In genomic region chr2:137769406-137769805, GRCh38 we compare ENCODE assay signal across 22 cellular contexts.
DNase-seq lines count a peak whose midpoint lies in the region; TF ChIP-seq lines count a peak whose summit lies in the region.
"Had no signal": no experiment of that assay in that cellular context is flagged by ENCODE, and none has a peak within 500 bp of the region (broad histone marks: within the 10 kb centered on the region; RNA-seq: fewer than 3 reads in every experiment).

No MANE protein-coding gene starts in this region.

- H3K27me3 ChIP-seq in OCI-LY3 (ENCODE audit: low read depth, low read length): no peaks in the 10 kb centered on the region
- no peaks in the 10 kb centered on the region for H3K27me3 ChIP-seq in WERI-Rb-1 (ENCODE audit: insufficient read depth, low read depth, severe bottlenecking)
- H3K27me3 ChIP-seq in suprapubic skin: no peaks in the 10 kb centered on the region

- H3K4me3 ChIP-seq in OCI-LY3 (ENCODE audit: low read length): no peak overlapping the region
- no peak overlapping the region for H3K4me3 ChIP-seq in WERI-Rb-1 (ENCODE audit: low read depth, low read length)
- no peak overlapping the region for H3K4me3 ChIP-seq in suprapubic skin

- no peak for TF ChIP-seq EP300 in suprapubic skin (IDR thresholded peaks at IDR 0.05)

- peaks cover 60% of the 10 kb centered on the region for H3K4me1 ChIP-seq in OCI-LY3 (ENCODE audit: low read length)
- H3K4me1 ChIP-seq in suprapubic skin: no peaks in the 10 kb centered on the region

- DNase-seq in AML-193 (lab: John Stamatoyannopoulos, UW) (peak; percentile 8 to 30), MV-4-11 (lab: John Stamatoyannopoulos, UW) (peak; percentile 94), WERI-Rb-1 (no peak), suprapubic skin (ENCODE audit: low spot score in 2 of 2) (no peak), retina (no peak), GM10266 (ENCODE audit: extremely low spot score) (no peak), AG08395 (ENCODE audit: low spot score) (no peak)
- DNase-seq: ACHN; C1 segment of cervical spinal cord; Calu3; CD8-positive, alpha-beta memory T cell; DMS153; H7; MM.1S; NCI-H1417; NCI-H1694 treated with DMSO at 0.1 percent for 48 hours; NCI-H446; NCI-H526; SW 1271; T-helper 17 cell had no signal

- H3K9ac ChIP-seq in OCI-LY3 (ENCODE audit: low read length): no peak overlapping the region

- no peak overlapping the region for H2AFZ ChIP-seq in OCI-LY3 (ENCODE audit: low read depth, low read length)

- no peaks in the 10 kb centered on the region for H4K20me1 ChIP-seq in OCI-LY3 (ENCODE audit: insufficient read depth, low read length)

- no peak for TF ChIP-seq POLR2A in suprapubic skin (IDR thresholded peaks at IDR 0.05)

- H3K79me2 ChIP-seq in OCI-LY3 (ENCODE audit: low read length): no peaks in the 10 kb centered on the region

- 43% methylated on average over 1 of the region's 1 CpG for WGBS in suprapubic skin

- H3K27ac ChIP-seq in OCI-LY3 (ENCODE audit: low read length): no peak overlapping the region
- 0 out of 2 replicates have a peak overlapping the region, but pooled peaks have one; percentile 27 for H3K27ac ChIP-seq in WERI-Rb-1
- H3K27ac ChIP-seq in suprapubic skin: no peak overlapping the region
- H3K27ac ChIP-seq: 22Rv1 had no signal

- peak overlapping the region; percentile 20; the same call in 1 of the 2 replicates for H3K4me2 ChIP-seq in OCI-LY3 (ENCODE audit: low read length)

- H3K36me3 ChIP-seq in OCI-LY3 (replicated peaks; ENCODE audit: low read depth, low read length) (no peaks in the 10 kb centered on the region), WERI-Rb-1 (no peaks in the 10 kb centered on the region), suprapubic skin (no peaks in the 10 kb centered on the region)

- no peaks in the 10 kb centered on the region for H3K9me3 ChIP-seq in OCI-LY3 (ENCODE audit: insufficient read depth, low read length)
- H3K9me3 ChIP-seq in WERI-Rb-1 (ENCODE audit: severe bottlenecking): no peaks in the 10 kb centered on the region
- no peaks in the 10 kb centered on the region for H3K9me3 ChIP-seq in suprapubic skin

- no peak for TF ChIP-seq CTCF in OCI-LY3 (IDR thresholded peaks at IDR 0.05; ENCODE audit: low read depth, low read length)
- no peak for TF ChIP-seq CTCF in WERI-Rb-1 (IDR thresholded peaks at IDR 0.05; ENCODE audit: low read depth, low read length)
- no peak for TF ChIP-seq CTCF in suprapubic skin (IDR thresholded peaks at IDR 0.05)
- TF ChIP-seq CTCF in GM10266 (IDR thresholded peaks at IDR 0.05; ENCODE audit: control insufficient read depth, insufficient read depth, low read depth, missing control alignments): no peak

Comparison
In these comparisons a context has a peak if more than half of its experiments do, and no peak if none do; other contexts are left out.
1. DNase-seq: peak in AML-193 (2 of 2) and MV-4-11 (single experiment); none in WERI-Rb-1 (single experiment), suprapubic skin (0 of 2), retina (single experiment), GM10266 (single experiment) and AG08395 (single experiment).